13 cellular contexts compared by ENCODE assay signal in genomic region chr7:91082038-91082437, GRCh38.
DNase-seq lines count a peak whose midpoint lies in the region; ATAC-seq and TF ChIP-seq lines count a peak whose summit lies in the region.
"Had no signal": no experiment of that assay in that cellular context is flagged by ENCODE, and none has a peak within 500 bp of the region (broad histone marks: within the 10 kb centered on the region; RNA-seq: fewer than 3 reads in every experiment).

No MANE protein-coding gene starts in this region.

- no peaks in the 10 kb centered on the region for H4K20me1 ChIP-seq in OCI-LY3 (ENCODE audit: insufficient read depth, low read length)

- H3K27me3 ChIP-seq in OCI-LY3 (ENCODE audit: low read depth, low read length): peaks cover 5% of the 10 kb centered on the region; the same call in 1 of the 2 replicates
- H3K27me3 ChIP-seq in right lobe of liver: no peaks in the 10 kb centered on the region

- intact Hi-C loops in right lobe of liver (cut with DNase I): no loop called here

- TF ChIP-seq CTCF in AG04449 (IDR thresholded peaks at IDR 0.05; ENCODE audit: insufficient read depth, low read length, missing control alignments): no peak
- TF ChIP-seq CTCF in OCI-LY3 (IDR thresholded peaks at IDR 0.05; ENCODE audit: low read depth, low read length): no peak
- TF ChIP-seq CTCF in fibroblast of mammary gland (conservative IDR thresholded peaks at IDR 0.05; ENCODE audit: control insufficient read depth, insufficient read depth, low read depth, low read length): no peak
- no peak for TF ChIP-seq CTCF in omental fat pad (IDR thresholded peaks at IDR 0.05)
- no peak for TF ChIP-seq CTCF in right lobe of liver (IDR thresholded peaks at IDR 0.05)

- no peaks in the 10 kb centered on the region for H3K9me3 ChIP-seq in OCI-LY3 (ENCODE audit: insufficient read depth, low read length)
- no peaks in the 10 kb centered on the region for H3K9me3 ChIP-seq in right lobe of liver

- WGBS in right lobe of liver (ENCODE audit: insufficient coverage, low coverage, low lambda C conversion rate, missing lambda C conversion rate): 33% methylated on average over 3 of the region's 3 CpGs

- no peak overlapping the region for H3K4me3 ChIP-seq in AG04449 (ENCODE audit: low read depth, low read length)
- H3K4me3 ChIP-seq in OCI-LY3 (ENCODE audit: low read length): no peak overlapping the region
- no peak overlapping the region for H3K4me3 ChIP-seq in fibroblast of mammary gland (ENCODE audit: control insufficient read depth, low read depth, low read length)
- H3K4me3 ChIP-seq in right lobe of liver: no peak overlapping the region

- H3K36me3 ChIP-seq in OCI-LY3 (replicated peaks; ENCODE audit: low read depth, low read length): no peaks in the 10 kb centered on the region
- no peaks in the 10 kb centered on the region for H3K36me3 ChIP-seq in right lobe of liver

- peak; percentile 52 for ATAC-seq in omental fat pad (ENCODE audit: low FRiP score)
- no peak for ATAC-seq in HG02970 (IDR thresholded peaks at IDR 0.05; ENCODE audit: low FRiP score, unreplicated experiment)
- no peak for ATAC-seq in right lobe of liver
- ATAC-seq: effector memory CD8-positive, alpha-beta T cell; T-helper 17 cell had no signal

- H3K4me1 ChIP-seq in OCI-LY3 (ENCODE audit: low read length) (peaks cover 10% of the 10 kb centered on the region), right lobe of liver (no peaks in the 10 kb centered on the region)

- no peak overlapping the region for H2AFZ ChIP-seq in OCI-LY3 (ENCODE audit: low read depth, low read length)

- H3K79me2 ChIP-seq in OCI-LY3 (ENCODE audit: low read length): no peaks in the 10 kb centered on the region

- CTCF ChIA-PET in AG04449 (lab: Yijun Ruan, JAX): interaction anchor here (0.9 to 2.9 kb wide), 10 partner anchors 8 to 702 kb away, joined by 3 to 13 read pairs (median 4); no protein-coding TSS in a partner anchor

- H3K4me2 ChIP-seq in OCI-LY3 (ENCODE audit: low read length): peak overlapping the region; percentile 37

- H3K27ac ChIP-seq in OCI-LY3 (ENCODE audit: low read length) (no peak overlapping the region), right lobe of liver (no peak overlapping the region)

- no peak for TF ChIP-seq POLR2A in right lobe of liver (IDR thresholded peaks at IDR 0.05)

- POLR2A ChIA-PET in AG04449 (lab: Yijun Ruan, JAX): no interaction called here

- H3K9ac ChIP-seq in OCI-LY3 (ENCODE audit: low read length): no peak overlapping the region

- peak; percentile 61 for DNase-seq in AG04449 (ENCODE audit: low read depth, low spot score)
- DNase-seq in fibroblast of mammary gland (ENCODE audit: low read depth): peak; percentile 51
- DNase-seq in omental fat pad (ENCODE audit: low spot score): no peak
- DNase-seq in CD1c-positive myeloid dendritic cell (ENCODE audit: extremely low spot score): no peak
- DNase-seq in middle frontal gyrus (ENCODE audit: extremely low spot score, low spot score): no peak
- no peak for DNase-seq in right lobe of liver
- DNase-seq: effector memory CD8-positive, alpha-beta T cell; GDM1; NCI-H1436; stimulated activated naive CD4-positive, alpha-beta T cell treated with Interleukin-2 at 50 U/mL for 16 hours; T-helper 17 cell had no signal

Comparison
In these comparisons a context has a peak if more than half of its experiments do, and no peak if none do; other contexts are left out.
1. DNase-seq: peak in AG04449 (single experiment) and fibroblast of mammary gland (single experiment); none in omental fat pad (single experiment), CD1c-positive myeloid dendritic cell (single experiment), middle frontal gyrus (single experiment) and right lobe of liver (0 of 3).